Comparison of ENCODE assay signal across 32 cellular contexts in genomic region chr10:85832988-85833387, GRCh38.
"Had no signal": no experiment of that assay in that cellular context is flagged by ENCODE, and none has a peak within 500 bp of the region (broad histone marks: within the 10 kb centered on the region; RNA-seq: fewer than 3 reads in every experiment).

No MANE protein-coding gene starts in this region.

- ATAC-seq: naive thymus-derived CD8-positive, alpha-beta T cell; natural killer cell treated with Interleukin-12 subunit alpha and Interleukin-12 subunit beta and Interleukin-15 and Interleukin-18, amount 100 ng/mL, for 72 hours; psoas muscle; right cardiac atrium; right lobe of liver; stimulated activated effector memory CD8-positive, alpha-beta T cell treated with anti-CD3 and anti-CD28 coated beads, Interleukin-12 subunit alpha, Interleukin-12 subunit beta, amount 100 ng/mL, for 72 hours; stimulated activated naive CD8-positive, alpha-beta T cell treated with anti-CD3 and anti-CD28 coated beads, Interleukin-15, amount 100 ng/mL, for 72 hours; stimulated activated naive CD8-positive, alpha-beta T cell treated with anti-CD3 and anti-CD28 coated beads, Interleukin-15, Interleukin-2, amounts not matched to agents 100 U/mL and 50 U/mL, for 24 hours; upper lobe of right lung had no signal

- H3K27ac Mint-ChIP-seq: naive B cell; naive thymus-derived CD8-positive, alpha-beta T cell; natural killer cell treated with Interleukin-12 subunit alpha and Interleukin-12 subunit beta and Interleukin-15 and Interleukin-18, amount 100 ng/mL, for 72 hours; nephron progenitor cell; progenitor cell of endocrine pancreas; stimulated activated effector memory CD8-positive, alpha-beta T cell treated with anti-CD3 and anti-CD28 coated beads, Interleukin-12 subunit alpha, Interleukin-12 subunit beta, amount 100 ng/mL, for 72 hours; type B pancreatic cell had no signal

- H3K4me1 Mint-ChIP-seq: naive B cell; naive thymus-derived CD8-positive, alpha-beta T cell; nephron progenitor cell; neural crest cell; stimulated activated effector memory CD8-positive, alpha-beta T cell treated with anti-CD3 and anti-CD28 coated beads, Interleukin-12 subunit alpha, Interleukin-12 subunit beta, amount 100 ng/mL, for 72 hours; stimulated activated naive CD8-positive, alpha-beta T cell treated with anti-CD3 and anti-CD28 coated beads, Interleukin-15, amount 100 ng/mL, for 72 hours had no signal

- DNase-seq: naive B cell; naive thymus-derived CD8-positive, alpha-beta T cell; nephron progenitor cell; nucleus accumbens; ovary; posterior cingulate gyrus; psoas muscle; right cardiac atrium; right lobe of liver; sigmoid colon; small intestine; stimulated activated CD4-positive, alpha-beta T cell treated with anti-CD3 and anti-CD28 coated beads, Interleukin-15, amount 100 ng/mL, for 24 hours; stimulated activated CD4-positive, alpha-beta T cell treated with anti-CD3 and anti-CD28 coated beads, Interleukin-2, amount 100 ng/mL, for 24 hours; stimulated activated CD4-positive, alpha-beta T cell treated with anti-CD3 and anti-CD28 coated beads, Interleukin-2, amount 100 ng/mL, for 48 hours; stimulated activated CD4-positive, alpha-beta T cell treated with anti-CD3 and anti-CD28 coated beads, Interleukin-4, amount 100 ng/mL, for 24 hours; stimulated activated naive CD4-positive, alpha-beta T cell; stimulated activated naive CD8-positive, alpha-beta T cell treated with anti-CD3 and anti-CD28 coated beads, Interleukin-15, amount 100 ng/mL, for 72 hours; stimulated activated naive CD8-positive, alpha-beta T cell treated with anti-CD3 and anti-CD28 coated beads, Interleukin-15, Interleukin-2, amounts not matched to agents 100 U/mL and 50 U/mL, for 24 hours; substantia nigra; testis; tibial artery; transverse colon; upper lobe of right lung; uterus had no signal

- H3K4me3 ChIP-seq: ovary, psoas muscle, right lobe of liver, sigmoid colon, suprapubic skin, testis, tibial artery, transverse colon, upper lobe of right lung, uterus had no signal

- H3K36me3 ChIP-seq: neutrophil, ovary, right lobe of liver, sigmoid colon, suprapubic skin, tibial artery, transverse colon, upper lobe of right lung, uterus had no signal

- H3K4me1 ChIP-seq: parathyroid adenoma, psoas muscle, right lobe of liver, sigmoid colon, suprapubic skin, testis, tibial artery, transverse colon, upper lobe of right lung, uterus had no signal

- H3K27me3 ChIP-seq: neutrophil, ovary, right lobe of liver, sigmoid colon, suprapubic skin, testis, tibial artery, transverse colon, upper lobe of right lung, uterus had no signal

- H3K9me3 ChIP-seq: neutrophil, ovary, right lobe of liver, suprapubic skin, testis had no signal

- H3K36me3 Mint-ChIP-seq: stimulated activated effector memory CD8-positive, alpha-beta T cell treated with anti-CD3 and anti-CD28 coated beads, Interleukin-12 subunit alpha, Interleukin-12 subunit beta, amount 100 ng/mL, for 72 hours; type B pancreatic cell had no signal

- H3K27ac ChIP-seq: neutrophil, ovary, parathyroid adenoma, psoas muscle, right lobe of liver, sigmoid colon, suprapubic skin, testis, tibial artery, transverse colon, upper lobe of right lung, uterus had no signal

- H3K4me3 Mint-ChIP-seq: naive B cell; naive thymus-derived CD8-positive, alpha-beta T cell; natural killer cell treated with Interleukin-12 subunit alpha and Interleukin-12 subunit beta and Interleukin-15 and Interleukin-18, amount 100 ng/mL, for 72 hours; nephron progenitor cell; neural crest cell; stimulated activated effector memory CD8-positive, alpha-beta T cell treated with anti-CD3 and anti-CD28 coated beads, Interleukin-12 subunit alpha, Interleukin-12 subunit beta, amount 100 ng/mL, for 72 hours; stimulated activated naive CD8-positive, alpha-beta T cell treated with anti-CD3 and anti-CD28 coated beads, Interleukin-15, amount 100 ng/mL, for 72 hours; type B pancreatic cell had no signal

- H3K27me3 Mint-ChIP-seq: natural killer cell treated with Interleukin-12 subunit alpha and Interleukin-12 subunit beta and Interleukin-15 and Interleukin-18, amount 100 ng/mL, for 72 hours; progenitor cell of endocrine pancreas; stimulated activated naive CD8-positive, alpha-beta T cell treated with anti-CD3 and anti-CD28 coated beads, Interleukin-15, amount 100 ng/mL, for 72 hours; type B pancreatic cell had no signal
